ENCODE assay signal across 27 cellular contexts in genomic region chr5:169512385-169512784, GRCh38.
"Had no signal": no experiment of that assay in that cellular context is flagged by ENCODE, and none has a peak within 500 bp of the region (broad histone marks: within the 10 kb centered on the region; RNA-seq: fewer than 3 reads in every experiment).

No MANE protein-coding gene starts in this region.

- H3K4me3 Mint-ChIP-seq: activated CD4-positive, alpha-beta memory T cell treated with anti-CD3 and anti-CD28 coated beads, Interleukin-2, amount 10 ng/mL, durations not matched to agents 7 days and 5 days; activated naive CD4-positive, alpha-beta T cell treated with anti-CD3 and anti-CD28 coated beads for 36 hours; activated naive CD8-positive, alpha-beta T cell; activated T-helper 17 cell treated with anti-CD3 and anti-CD28 coated beads, Interleukin-2, amount 50 U/mL, for 72 hours; brain; central memory CD8-positive, alpha-beta T cell; T-cell had no signal

- H3K36me3 Mint-ChIP-seq: activated naive CD8-positive, alpha-beta T cell; brain; T-cell had no signal

- H3K9me3 Mint-ChIP-seq: activated CD4-positive, alpha-beta memory T cell treated with anti-CD3 and anti-CD28 coated beads, Interleukin-2, amount 10 ng/mL, durations not matched to agents 7 days and 5 days; activated naive CD4-positive, alpha-beta T cell treated with anti-CD3 and anti-CD28 coated beads for 36 hours; activated T-helper 17 cell treated with anti-CD3 and anti-CD28 coated beads, Interleukin-2, amount 50 U/mL, for 72 hours; central memory CD8-positive, alpha-beta T cell; T-cell had no signal

- H2AFZ ChIP-seq: PC-9 had no signal

- DNase-seq: activated CD4-positive, alpha-beta memory T cell treated with anti-CD3 and anti-CD28 coated beads, Interleukin-2, amount 10 ng/mL, durations not matched to agents 7 days and 5 days; activated CD4-positive, alpha-beta T cell treated with anti-CD3 and anti-CD28 coated beads, Interleukin-2, amount 50 U/mL, for 1 hour; activated CD4-positive, CD25-positive, alpha-beta regulatory T cell; activated gamma-delta T cell; activated naive CD4-positive, alpha-beta T cell treated with anti-CD3 and anti-CD28 coated beads for 36 hours; activated T-cell treated with anti-CD3 and anti-CD28 coated beads for 4 hours; activated T-cell treated with anti-CD3 and anti-CD28 coated beads, Interleukin-2, amount 50 U/mL, for 48 hours; amygdala; NCI-H1092; NCI-H1417 treated with DMSO at 0.1 percent for 48 hours; NCI-H1694; NCI-H2029; NCI-H2107; NCI-H2171 treated with DMSO at 0.1 percent for 48 hours; NCI-H226; NCI-H774; PC-9; T-cell; T-helper 2 cell; T1000 had no signal

- H3K27ac Mint-ChIP-seq: activated CD4-positive, alpha-beta memory T cell treated with anti-CD3 and anti-CD28 coated beads, Interleukin-2, amount 10 ng/mL, durations not matched to agents 7 days and 5 days; activated naive CD4-positive, alpha-beta T cell treated with anti-CD3 and anti-CD28 coated beads for 36 hours; activated naive CD8-positive, alpha-beta T cell; activated T-helper 17 cell treated with anti-CD3 and anti-CD28 coated beads, Interleukin-2, amount 50 U/mL, for 72 hours; brain; T-cell had no signal

- H3K27ac ChIP-seq: PC-9, SK-N-MC had no signal

- H3K4me2 ChIP-seq: PC-9 had no signal

- ATAC-seq: activated T-helper 17 cell treated with anti-CD3 and anti-CD28 coated beads, Interleukin-2, amount 50 U/mL, for 72 hours; T-cell had no signal

- H3K4me1 Mint-ChIP-seq: activated CD4-positive, alpha-beta memory T cell treated with anti-CD3 and anti-CD28 coated beads, Interleukin-2, amount 10 ng/mL, durations not matched to agents 7 days and 5 days; activated T-helper 17 cell treated with anti-CD3 and anti-CD28 coated beads, Interleukin-2, amount 50 U/mL, for 72 hours; brain; central memory CD8-positive, alpha-beta T cell; T-cell had no signal

- FAIRE-seq: astrocyte, TTC549 had no signal

- H3K4me3 ChIP-seq: PC-9, SK-N-MC had no signal
